8 cellular contexts compared by ENCODE assay signal in the genomic region with DNA sequence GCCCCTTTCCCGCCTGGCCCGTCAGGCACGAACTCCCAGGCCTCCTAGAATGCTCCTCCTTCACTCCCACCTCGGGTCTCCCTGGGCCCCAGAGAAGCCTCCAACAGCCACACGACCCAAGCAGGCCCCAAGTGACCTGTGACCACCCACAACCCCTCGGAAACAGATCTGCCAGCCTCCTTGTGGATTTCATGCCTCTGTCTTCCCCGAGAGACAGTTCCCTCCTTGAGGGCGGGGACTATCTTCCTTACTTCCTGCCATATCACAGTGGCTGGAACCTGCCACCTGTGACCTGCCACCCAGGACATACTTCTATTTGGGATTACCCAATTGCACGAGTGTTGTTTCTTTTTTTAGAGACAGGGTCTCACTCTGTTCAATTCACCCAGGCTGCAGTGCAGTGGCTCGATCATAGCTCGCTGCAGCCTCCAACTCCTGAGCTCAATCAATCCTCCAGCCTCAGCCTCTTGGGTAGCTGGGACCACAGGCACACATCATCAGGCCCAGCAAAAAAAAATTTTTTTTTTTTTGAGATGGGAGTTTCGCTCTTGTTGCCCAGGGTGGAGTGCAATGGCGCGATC. TPM values are rescaled to one million over a fixed set of nuclear protein-coding genes. Genes with fewer than 3 reads are reported as not detected.
DNase-seq lines count a peak whose midpoint lies in the region; ATAC-seq and TF ChIP-seq lines count a peak whose summit lies in the region.

No MANE protein-coding gene starts in this region.

- no peaks in the 10 kb centered on the region for H3K9me2 ChIP-seq in PC-9 (ENCODE audit: insufficient read depth)

- peak overlapping the region; percentile 96 for H3K27ac Mint-ChIP-seq in activated CD4-positive, alpha-beta T cell treated with anti-CD3 and anti-CD28 coated beads, Interleukin-2, amount 10 ng/mL, durations not matched to agents 7 days and 5 days

- peaks cover 71% of the 10 kb centered on the region for H3F3A ChIP-seq in PC-9 (ENCODE audit: insufficient read depth, low read depth)

- TF ChIP-seq POLR2A in suprapubic skin (IDR thresholded peaks at IDR 0.05) = no peak

- no peak overlapping the region for H2AFZ ChIP-seq in PC-9

- H3K27me3 Mint-ChIP-seq in activated CD4-positive, alpha-beta T cell treated with anti-CD3 and anti-CD28 coated beads, Interleukin-2, amount 10 ng/mL, durations not matched to agents 7 days and 5 days = no peaks in the 10 kb centered on the region

- H3K9me3 ChIP-seq in PC-9 (ENCODE audit: insufficient read depth, low read depth) (no peaks in the 10 kb centered on the region), suprapubic skin (no peaks in the 10 kb centered on the region)

- in situ Hi-C loops in ACHN (cut with HindIII; ENCODE audit: low pct_ligation_motif_present, low pct_unique_long_range_greater_than_20kb, low sequenced_read_pairs) = no loop called here

- intact Hi-C loops in PC-9 (cut with micrococcal nuclease; ENCODE audit: unreplicated experiment) = no loop called here

- no peak for ATAC-seq in foreskin keratinocyte
- ATAC-seq in HG03469 (IDR thresholded peaks at IDR 0.05; ENCODE audit: unreplicated experiment) = no peak

- H3K4me3 ChIP-seq in PC-9 = peak overlapping the region; percentile 84; the same call in 1 of the 2 replicates
- H3K4me3 ChIP-seq in suprapubic skin = no peak overlapping the region

- H4K20me1 ChIP-seq in PC-9 (ENCODE audit: insufficient read depth) = peaks cover 46% of the 10 kb centered on the region

- no TSS peak for BruUV-seq in PC-9 (replicated peaks; lab: Mats Ljungman, UMichigan)

- CTCF ChIA-PET in activated CD4-positive, alpha-beta T cell treated with anti-CD3 and anti-CD28 coated beads, Interleukin-2, amount 10 ng/mL, durations not matched to agents 7 days and 5 days (lab: Charles Lee) = interaction anchor here (0.6 to 1.6 kb wide), 5 partner anchors 9 to 267 kb away, joined by 3 to 6 read pairs (median 5); no protein-coding TSS in a partner anchor
- CTCF ChIA-PET in PC-9 (lab: Charles Lee) = interaction anchor here (0.6 to 1.0 kb wide), 2 partner anchors 54 to 280 kb away, joined by 6 to 9 read pairs; no protein-coding TSS in a partner anchor

- peaks cover 78% of the 10 kb centered on the region for H3K79me2 ChIP-seq in PC-9 (ENCODE audit: low read depth)

- DNase-seq in activated CD4-positive, alpha-beta T cell treated with anti-CD3 and anti-CD28 coated beads, Interleukin-2, amount 10 ng/mL, durations not matched to agents 7 days and 5 days = peak; percentile 27
- no peak for DNase-seq in activated CD4-positive, alpha-beta T cell treated with anti-CD3 and anti-CD28 coated beads, Interleukin-2, amount 50 U/mL, for 4 hours
- DNase-seq in PC-9 (peak in 1 of 2 experiments; percentile 43), foreskin keratinocyte (peak in 1 of 2 donors; percentile 26), suprapubic skin (ENCODE audit: low spot score in 2 of 2) (no peak), ACHN (no peak)
- no peak for DNase-seq in stimulated activated CD8-positive, alpha-beta memory T cell treated with anti-CD3 and anti-CD28 coated beads, Interleukin-4, amount 100 ng/mL, for 48 hours

- peak overlapping the region; percentile 92 for H3K4me2 ChIP-seq in PC-9

- TF ChIP-seq EP300 in suprapubic skin (IDR thresholded peaks at IDR 0.05) = no peak

- H3K36me3 Mint-ChIP-seq in activated CD4-positive, alpha-beta T cell treated with anti-CD3 and anti-CD28 coated beads, Interleukin-2, amount 10 ng/mL, durations not matched to agents 7 days and 5 days (ENCODE audit: low read depth) = peaks cover 12% of the 10 kb centered on the region

- TF ChIP-seq CTCF in PC-9 (conservative IDR thresholded peaks at IDR 0.05) = no peak
- TF ChIP-seq CTCF in foreskin keratinocyte (conservative IDR thresholded peaks at IDR 0.05) = no peak
- TF ChIP-seq CTCF in suprapubic skin (IDR thresholded peaks at IDR 0.05) = no peak

- peaks cover 18% of the 10 kb centered on the region for H3K4me1 ChIP-seq in PC-9 (replicated peaks; ENCODE audit: insufficient read depth)
- H3K4me1 ChIP-seq in foreskin keratinocyte = no peaks in the 10 kb centered on the region
- peaks cover 34% of the 10 kb centered on the region for H3K4me1 ChIP-seq in suprapubic skin

- H3K27me3 ChIP-seq in PC-9 (ENCODE audit: insufficient read depth, low read depth) (no peaks in the 10 kb centered on the region), foreskin keratinocyte (no peaks in the 10 kb centered on the region), suprapubic skin (no peaks in the 10 kb centered on the region)

- H3K27ac ChIP-seq in PC-9 = peak overlapping the region; percentile 75
- peak overlapping the region; percentile 17 for H3K27ac ChIP-seq in foreskin keratinocyte
- peak overlapping the region; percentile 77 for H3K27ac ChIP-seq in suprapubic skin

- H3K36me3 ChIP-seq in PC-9 (ENCODE audit: low read depth) (peaks cover 16% of the 10 kb centered on the region), suprapubic skin (peaks cover 26% of the 10 kb centered on the region)

- peaks cover 41% of the 10 kb centered on the region for H3K4me1 Mint-ChIP-seq in activated CD4-positive, alpha-beta T cell treated with anti-CD3 and anti-CD28 coated beads, Interleukin-2, amount 10 ng/mL, durations not matched to agents 7 days and 5 days

- POLR2A ChIA-PET in activated CD4-positive, alpha-beta T cell treated with anti-CD3 and anti-CD28 coated beads, Interleukin-2, amount 10 ng/mL, durations not matched to agents 7 days and 5 days (lab: Charles Lee) = interaction anchor here (0.7 to 1.5 kb wide), 2 partner anchors 39 to 40 kb away, joined by 3 to 5 read pairs; no protein-coding TSS in a partner anchor
- POLR2A ChIA-PET in PC-9 (lab: Charles Lee; ENCODE audit: unreplicated experiment) = interaction anchor here (0.6 to 0.7 kb wide), 5 partner anchors 11 to 68 kb away, joined by 3 to 7 read pairs (median 3); no protein-coding TSS in a partner anchor

- no peaks in the 10 kb centered on the region for H3K9me3 Mint-ChIP-seq in activated CD4-positive, alpha-beta T cell treated with anti-CD3 and anti-CD28 coated beads, Interleukin-2, amount 10 ng/mL, durations not matched to agents 7 days and 5 days

- WGBS in suprapubic skin = 59% methylated on average over 13 of the region's 14 CpGs

- peak overlapping the region; percentile 87 for H3K4me3 Mint-ChIP-seq in activated CD4-positive, alpha-beta T cell treated with anti-CD3 and anti-CD28 coated beads, Interleukin-2, amount 10 ng/mL, durations not matched to agents 7 days and 5 days

RNA-seq across cellular contexts. Expression of gene TNRC18, which starts 25.9 kb away (rescaled TPM):
- total RNA-seq in activated CD4-positive, alpha-beta T cell treated with anti-CD3 and anti-CD28 coated beads, Interleukin-2, amount 10 ng/mL, durations not matched to agents 7 days and 5 days = 10 to 100 TPM; 45.8 to 53.9 TPM
- 128 and 159 TPM in 2 replicates for total RNA-seq in PC-9 (2021)
- total RNA-seq in foreskin keratinocyte = 59.7 and 61.9 TPM in 2 replicates
- polyA plus RNA-seq in foreskin keratinocyte = 15.0 and 19.3 TPM in 2 replicates
- total RNA-seq in suprapubic skin = 100 to 1,000 TPM in 2 of 4 donors, 10 to 100 TPM in 2; 81.1 to 160 (median 104) TPM

Comparison
In these comparisons a context has a peak if more than half of its experiments do, and no peak if none do; other contexts are left out.
1. H3K27ac ChIP-seq: peak in every context shown above with its lines; median percentile 77 in suprapubic skin; 75 in PC-9; 17 in foreskin keratinocyte.